8 cellular contexts compared by ENCODE assay signal in genomic region chr5:174323878-174324281, GRCh38.
DNase-seq lines count a peak whose midpoint lies in the region; ATAC-seq and TF ChIP-seq lines count a peak whose summit lies in the region.

No MANE protein-coding gene starts in this region.

- 0 out of 2 replicates have a peak overlapping the region, but pooled peaks have one; percentile 35 for H2AFZ ChIP-seq in MM.1S (ENCODE audit: low read length)

- no peak overlapping the region for H3K9ac ChIP-seq in MM.1S (ENCODE audit: low read length)

- no peak overlapping the region for H3K4me2 ChIP-seq in MM.1S (ENCODE audit: low read depth, low read length)

- H3K27me3 ChIP-seq in MM.1S (replicated peaks; ENCODE audit: insufficient read depth, low read length) = no peaks in the 10 kb centered on the region

- H3K4me1 ChIP-seq in MM.1S (ENCODE audit: low read length) = peaks cover 19% of the 10 kb centered on the region

- no peaks in the 10 kb centered on the region for H3K36me3 ChIP-seq in MM.1S (replicated peaks; ENCODE audit: insufficient read depth, low read length)

- no peaks in the 10 kb centered on the region for H3F3A ChIP-seq in MM.1S (ENCODE audit: insufficient read depth, low read length)

- no peaks in the 10 kb centered on the region for H3K9me2 ChIP-seq in MM.1S (replicated peaks; ENCODE audit: insufficient read depth, low read length)

- no peak overlapping the region for H3K4me3 ChIP-seq in MM.1S (ENCODE audit: low read length)

- no peaks in the 10 kb centered on the region for H4K20me1 ChIP-seq in MM.1S (ENCODE audit: insufficient read depth, low read length)

- TF ChIP-seq CTCF in MM.1S (IDR thresholded peaks at IDR 0.05; ENCODE audit: low read length) = no peak

- H3K79me2 ChIP-seq in MM.1S (ENCODE audit: low read length) = no peaks in the 10 kb centered on the region

- H3K9me3 ChIP-seq in MM.1S (replicated peaks; ENCODE audit: insufficient read depth, low read length) = no peaks in the 10 kb centered on the region

- DNase-seq in ELF-1 (ENCODE audit: low read depth, low spot score) (peak; percentile 85), MM.1S (peak; percentile 61), anterior cingulate cortex (lab: John Stamatoyannopoulos, UW) (peak in 38 of 58 donors; percentile 5 to 69 (median 32)), mesenteric fat pad (ENCODE audit: low spot score) (peak; percentile 45), activated gamma-delta T cell treated with Interleukin-2 at 50 U/mL for 16 hours (no peak), NCI-H1048 (lab: John Stamatoyannopoulos, UW) (no peak), Kasumi-1 (lab: John Stamatoyannopoulos, UW) (no peak)

- H3K27ac ChIP-seq in MM.1S (ENCODE audit: low read length) = no peak overlapping the region

- peak; percentile 88 for ATAC-seq in GM21367 (IDR thresholded peaks at IDR 0.05; ENCODE audit: unreplicated experiment)

Comparison
In these comparisons a context has a peak if more than half of its experiments do, and no peak if none do; other contexts are left out.
1. DNase-seq: peak in ELF-1 (single experiment), MM.1S (single experiment), anterior cingulate cortex (38 of 58) and mesenteric fat pad (single experiment); none in activated gamma-delta T cell treated with Interleukin-2 at 50 U/mL for 16 hours (single experiment), NCI-H1048 (single experiment) and Kasumi-1 (0 of 2).